ENCODE assay signal across 9 cellular contexts in the genomic region with DNA sequence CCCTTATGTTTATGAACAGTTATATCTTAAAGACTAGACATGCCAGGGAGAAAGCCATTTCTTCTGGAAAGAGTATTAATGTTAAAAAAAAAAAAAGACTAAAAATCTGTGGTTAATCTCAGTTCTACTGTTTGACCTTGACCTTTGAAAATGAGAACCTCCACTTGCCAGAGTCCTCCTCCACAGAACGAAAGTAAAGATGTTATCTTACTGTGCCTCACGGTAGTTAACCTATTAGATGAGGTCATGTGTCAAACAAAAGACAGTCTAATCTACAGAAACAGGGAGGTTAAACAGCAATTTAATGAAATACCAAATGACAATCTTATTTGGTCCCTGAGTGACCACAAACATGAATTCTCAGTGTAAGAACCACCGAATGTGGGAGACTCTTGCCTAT. TPM values are rescaled to one million over a fixed set of nuclear protein-coding genes. Genes with fewer than 3 reads are reported as not detected.
DNase-seq lines count a peak whose midpoint lies in the region; ATAC-seq and TF ChIP-seq lines count a peak whose summit lies in the region.
"Had no signal": no experiment of that assay in that cellular context is flagged by ENCODE, and none has a peak within 500 bp of the region (broad histone marks: within the 10 kb centered on the region; RNA-seq: fewer than 3 reads in every experiment).

No MANE protein-coding gene starts in this region.

- no peaks in the 10 kb centered on the region for H3K9me3 Mint-ChIP-seq in CD8-positive, alpha-beta memory T cell
- no peaks in the 10 kb centered on the region for H3K9me3 Mint-ChIP-seq in activated T-helper 17 cell treated with anti-CD3 and anti-CD28 coated beads, Interleukin-2, amount 50 U/mL, for 72 hours
- no peaks in the 10 kb centered on the region for H3K9me3 Mint-ChIP-seq in osteocyte (ENCODE audit: unreplicated experiment)

- H3K27ac Mint-ChIP-seq in CD8-positive, alpha-beta memory T cell, result peak overlapping the region in 6 of 8 donors; percentile 8 to 84 (median 54)
- peak overlapping the region; percentile 83 for H3K27ac Mint-ChIP-seq in activated T-helper 17 cell treated with anti-CD3 and anti-CD28 coated beads, Interleukin-2, amount 50 U/mL, for 72 hours
- no peak overlapping the region for H3K27ac Mint-ChIP-seq in osteocyte (ENCODE audit: unreplicated experiment)

- no peaks in the 10 kb centered on the region for H3K27me3 Mint-ChIP-seq in CD8-positive, alpha-beta memory T cell
- H3K27me3 Mint-ChIP-seq in activated T-helper 17 cell treated with anti-CD3 and anti-CD28 coated beads, Interleukin-2, amount 50 U/mL, for 72 hours, result no peaks in the 10 kb centered on the region
- peaks cover 17% of the 10 kb centered on the region for H3K27me3 Mint-ChIP-seq in osteocyte (ENCODE audit: unreplicated experiment)

- TF ChIP-seq CTCF in osteocyte (IDR thresholded peaks at IDR 0.05), result no peak

- peaks cover 54% of the 10 kb centered on the region for H3K4me1 ChIP-seq in CD8-positive, alpha-beta memory T cell (ENCODE audit: insufficient read depth, low read length)

- H3K36me3 Mint-ChIP-seq in CD8-positive, alpha-beta memory T cell, result no peaks in the 10 kb centered on the region
- no peaks in the 10 kb centered on the region for H3K36me3 Mint-ChIP-seq in activated T-helper 17 cell treated with anti-CD3 and anti-CD28 coated beads, Interleukin-2, amount 50 U/mL, for 72 hours (ENCODE audit: low read depth)
- no peaks in the 10 kb centered on the region for H3K36me3 Mint-ChIP-seq in osteocyte (ENCODE audit: unreplicated experiment)

- H3K27me3 ChIP-seq in CD8-positive, alpha-beta memory T cell (ENCODE audit: insufficient read depth, low read length, poor library complexity, severe bottlenecking), result no peaks in the 10 kb centered on the region

- H3K9me3 ChIP-seq in CD8-positive, alpha-beta memory T cell (ENCODE audit: low read length), result no peaks in the 10 kb centered on the region

- H3K36me3 ChIP-seq in CD8-positive, alpha-beta memory T cell (ENCODE audit: insufficient read depth, low read length), result no peaks in the 10 kb centered on the region

- H3K4me1 Mint-ChIP-seq in CD8-positive, alpha-beta memory T cell, result peaks cover 53 to 72% (median 65%) of the 10 kb centered on the region in 3 donors
- H3K4me1 Mint-ChIP-seq in activated T-helper 17 cell treated with anti-CD3 and anti-CD28 coated beads, Interleukin-2, amount 50 U/mL, for 72 hours, result peaks cover 31% of the 10 kb centered on the region
- H3K4me1 Mint-ChIP-seq in osteocyte (ENCODE audit: unreplicated experiment), result peaks cover 6% of the 10 kb centered on the region

- no peak overlapping the region for H3K27ac ChIP-seq in CD8-positive, alpha-beta memory T cell (ENCODE audit: low read depth, low read length)

- H3K4me3 ChIP-seq in CD8-positive, alpha-beta memory T cell (ENCODE audit: low read length), result peak overlapping the region; percentile 36

- CTCF ChIA-PET in CD8-positive, alpha-beta memory T cell (lab: Charles Lee), result interaction anchor here (0.9 to 10.2 kb wide), 12 partner anchors 9 to 432 kb away, joined by 3 to 230 read pairs (median 6); no protein-coding TSS in a partner anchor

- H3K4me3 Mint-ChIP-seq in CD8-positive, alpha-beta memory T cell, result peak overlapping the region; percentile 14 to 50 (median 41)
- H3K4me3 Mint-ChIP-seq in activated T-helper 17 cell treated with anti-CD3 and anti-CD28 coated beads, Interleukin-2, amount 50 U/mL, for 72 hours, result peak overlapping the region; percentile 69
- no peak overlapping the region for H3K4me3 Mint-ChIP-seq in osteocyte (ENCODE audit: unreplicated experiment)

- POLR2A ChIA-PET in CD8-positive, alpha-beta memory T cell (lab: Charles Lee), result interaction anchor here (1.0 to 2.7 kb wide), 3 partner anchors 21 to 213 kb away, joined by 3 to 53 read pairs (median 8); no protein-coding TSS in a partner anchor

- peak in 1 of 5 donors; percentile 36 for DNase-seq in CD8-positive, alpha-beta memory T cell
- no peak for DNase-seq in DMS153 (lab: John Stamatoyannopoulos, UW)
- no peak for DNase-seq in stimulated activated CD8-positive, alpha-beta memory T cell treated with anti-CD3 and anti-CD28 coated beads, Interleukin-4, amount 100 ng/mL, for 48 hours
- no peak for DNase-seq in NCI-H510A (lab: John Stamatoyannopoulos, UW)
- no peak for DNase-seq in osteocyte (ENCODE audit: extremely low spot score, unreplicated experiment)
- DNase-seq: anterior cingulate cortex had no signal

- peak; percentile 45 for ATAC-seq in GM19324 (IDR thresholded peaks at IDR 0.05; ENCODE audit: low FRiP score, unreplicated experiment)
- peak; percentile 65 for ATAC-seq in HG03135 (IDR thresholded peaks at IDR 0.05; ENCODE audit: unreplicated experiment)
- ATAC-seq in activated T-helper 17 cell treated with anti-CD3 and anti-CD28 coated beads, Interleukin-2, amount 50 U/mL, for 72 hours (replicated peaks), result peak; percentile 75

RNA-seq across cellular contexts. Expression of a gene that starts 51.2 kb away (rescaled TPM):
- under 1 TPM; 0.11 to 0.13 TPM for total RNA-seq in CD8-positive, alpha-beta memory T cell
- polyA plus RNA-seq in CD8-positive, alpha-beta memory T cell, result 0.16 TPM
- total RNA-seq in activated T-helper 17 cell treated with anti-CD3 and anti-CD28 coated beads, Interleukin-2, amount 50 U/mL, for 72 hours, result under 1 TPM; 0.09 to 0.11 TPM
- not detected in 2 replicates for total RNA-seq in osteocyte

RNA-seq across cellular contexts. Expression of a gene that starts 57.5 kb away (rescaled TPM):
- total RNA-seq in CD8-positive, alpha-beta memory T cell, result 1 to 10 TPM; 2.3 to 3.6 TPM
- polyA plus RNA-seq in CD8-positive, alpha-beta memory T cell, result 3.8 TPM
- total RNA-seq in activated T-helper 17 cell treated with anti-CD3 and anti-CD28 coated beads, Interleukin-2, amount 50 U/mL, for 72 hours, result 1 to 10 TPM in 1 of 2 donors, under 1 TPM in 1; 0.17 to 1.1 TPM
- total RNA-seq in osteocyte, result 0.24 TPM in 1 of 2 replicates, not detected in the other
